In genomic region chr6:138526822-138527235, GRCh38 we compare ENCODE assay signal across 15 cellular contexts. TPM values are rescaled to one million over a fixed set of nuclear protein-coding genes. Genes with fewer than 3 reads are reported as not detected.
DNase-seq lines count a peak whose midpoint lies in the region; ATAC-seq and TF ChIP-seq lines count a peak whose summit lies in the region.
"Had no signal": no experiment of that assay in that cellular context is flagged by ENCODE, and none has a peak within 500 bp of the region (broad histone marks: within the 10 kb centered on the region; RNA-seq: fewer than 3 reads in every experiment).

No MANE protein-coding gene starts in this region.

- H3K36me3 ChIP-seq in right lobe of liver: no peaks in the 10 kb centered on the region
- H3K36me3 ChIP-seq: Peyer's patch, stomach had no signal

- H3K9me3 ChIP-seq in right lobe of liver: no peaks in the 10 kb centered on the region
- H3K9me3 ChIP-seq: Peyer's patch, stomach had no signal

- no peak for TF ChIP-seq POLR2A in right lobe of liver (IDR thresholded peaks at IDR 0.05)

- H3K27ac ChIP-seq in right lobe of liver: peak overlapping the region in 2 of 3 donors; percentile 28 to 38
- H3K27ac ChIP-seq: Peyer's patch had no signal

- peaks cover 0 to 17% (median 4%) of the 10 kb centered on the region in 4 donors for H3K4me1 ChIP-seq in right lobe of liver
- H3K4me1 ChIP-seq: Peyer's patch had no signal

- peak overlapping the region in 2 of 3 donors; percentile 34 to 35 for H3K4me3 ChIP-seq in right lobe of liver
- H3K4me3 ChIP-seq: Peyer's patch, stomach had no signal

- TF ChIP-seq CTCF in right lobe of liver (IDR thresholded peaks at IDR 0.05): no peak

- ATAC-seq in right lobe of liver: peak; percentile 59 to 74 (median 70)
- no peak for ATAC-seq in HG03565 (IDR thresholded peaks at IDR 0.05; ENCODE audit: unreplicated experiment)
- no peak for ATAC-seq in HG03097 (IDR thresholded peaks at IDR 0.05; ENCODE audit: low FRiP score, unreplicated experiment)
- no peak for ATAC-seq in HG03378 (IDR thresholded peaks at IDR 0.05; ENCODE audit: unreplicated experiment)

- 15% methylated on average over 11 of the region's 11 CpGs for WGBS in right lobe of liver (ENCODE audit: insufficient coverage, low coverage, low lambda C conversion rate, missing lambda C conversion rate)

- peak; percentile 70 for DNase-seq in COLO829 (ENCODE audit: low spot score)
- peak; percentile 30 for DNase-seq in NCI-H510A treated with DMSO at 0.1 percent for 48 hours (lab: John Stamatoyannopoulos, UW)
- DNase-seq in ecto neural progenitor cell (ENCODE audit: low spot score): peak; percentile 49
- no peak for DNase-seq in right lobe of liver
- no peak for DNase-seq in NCI-H2196 (lab: John Stamatoyannopoulos, UW; ENCODE audit: unreplicated experiment)
- DNase-seq: activated naive CD8-positive, alpha-beta T cell treated with anti-CD3 and anti-CD28 coated beads, Interleukin-2, amount 10 ng/mL, durations not matched to agents 7 days and 5 days; EL; KBM-7; NCI-H2107; Peyer's patch; stomach; T1000 had no signal

- H3K27me3 ChIP-seq in right lobe of liver: no peaks in the 10 kb centered on the region
- H3K27me3 ChIP-seq: Peyer's patch, stomach had no signal

- intact Hi-C loops in right lobe of liver (cut with DNase I): no loop called here

RNA-seq across cellular contexts. Expression of gene NHSL1, which starts 27.5 kb away (rescaled TPM):
- total RNA-seq in right lobe of liver: 10 to 100 TPM; 19.8 to 54.2 (median 28.5) TPM

Comparison
In these comparisons a context has a peak if more than half of its experiments do, and no peak if none do; other contexts are left out.
1. DNase-seq: peak in COLO829 (single experiment), NCI-H510A treated with DMSO at 0.1 percent for 48 hours (single experiment) and ecto neural progenitor cell (single experiment); none in right lobe of liver (0 of 3) and NCI-H2196 (single experiment).
2. ATAC-seq: peak in right lobe of liver (4 of 4); none in HG03565 (single experiment), HG03097 (single experiment) and HG03378 (single experiment).